20 cellular contexts compared by ENCODE assay signal in the genomic region with DNA sequence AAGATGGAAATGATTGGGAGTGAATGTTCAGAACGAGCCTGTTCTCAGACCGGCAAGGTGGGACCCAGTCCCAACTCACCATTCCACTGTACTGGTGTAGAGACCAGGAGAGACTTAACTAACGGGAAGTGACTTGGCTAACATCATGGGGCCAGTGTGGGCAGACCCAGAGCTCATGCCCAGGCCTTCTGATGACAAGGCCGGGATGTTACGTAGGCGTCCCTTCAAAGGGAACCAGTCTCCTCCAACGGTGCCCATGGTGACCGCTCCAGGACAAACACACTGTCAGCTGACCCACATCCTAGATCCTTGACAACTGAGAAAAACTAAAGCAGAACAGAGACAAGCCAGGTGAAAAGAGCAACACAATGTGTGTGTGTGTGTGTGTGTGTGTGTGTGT.
DNase-seq lines count a peak whose midpoint lies in the region; ATAC-seq, FAIRE-seq and TF ChIP-seq lines count a peak whose summit lies in the region.
"Had no signal": no experiment of that assay in that cellular context is flagged by ENCODE, and none has a peak within 500 bp of the region (broad histone marks: within the 10 kb centered on the region; RNA-seq: fewer than 3 reads in every experiment).

No MANE protein-coding gene starts in this region.

- peaks cover 0 to 14% (median 7%) of the 10 kb centered on the region in 12 donors for H3K4me1 ChIP-seq in heart left ventricle
- peaks cover 0 to 13% of the 10 kb centered on the region in 2 donors for H3K4me1 ChIP-seq in right atrium auricular region
- H3K4me1 ChIP-seq in right cardiac atrium (ENCODE audit: control insufficient read depth, insufficient read depth, low read length): peaks cover 10% of the 10 kb centered on the region
- H3K4me1 ChIP-seq in pancreas: no peaks in the 10 kb centered on the region
- H3K4me1 ChIP-seq in aorta (ENCODE audit: control insufficient read depth in 1 of 2, insufficient read depth in 2 of 2, low read length in 2 of 2): peaks cover 3 to 5% of the 10 kb centered on the region in 2 donors
- H3K4me1 ChIP-seq in tibial nerve: peaks cover 0 to 6% (median 3%) of the 10 kb centered on the region in 4 donors
- H3K4me1 ChIP-seq: Caco-2 had no signal

- ATAC-seq in heart left ventricle (peak; percentile 39 to 73 (median 66)), right cardiac atrium (peak; percentile 34 to 58), pancreas (peak in 3 of 4 donors; percentile 26 to 79 (median 75)), aorta (ENCODE audit: low FRiP score) (peak; percentile 74), HG03108 (IDR thresholded peaks at IDR 0.05; ENCODE audit: unreplicated experiment) (no peak), HG02938 (IDR thresholded peaks at IDR 0.05; ENCODE audit: unreplicated experiment) (no peak)
- ATAC-seq: Panc1 had no signal

- H3K36me3 ChIP-seq in heart left ventricle (no peaks in the 10 kb centered on the region), right atrium auricular region (no peaks in the 10 kb centered on the region), pancreas (no peaks in the 10 kb centered on the region), aorta (ENCODE audit: control insufficient read depth in 1 of 2, insufficient read depth in 2 of 2, low read length in 1 of 2) (peaks cover 0 to 2% of the 10 kb centered on the region in 2 donors), tibial nerve (no peaks in the 10 kb centered on the region)

- FAIRE-seq in pancreas (lab: Jason Lieb, UNC): no peak
- FAIRE-seq: A204.1, H54 had no signal

- 76 to 91% (median 90%) methylated on average over 8 of the region's 8 CpGs for WGBS in heart left ventricle, 4 donors
- WGBS in right cardiac atrium: 93% methylated on average over 8 of the region's 8 CpGs
- 80 to 81% methylated on average over 8 of the region's 8 CpGs for WGBS in pancreas, 2 donors
- WGBS in aorta, 2 donors: 27 to 46% methylated on average over 8 of the region's 8 CpGs
- 85 to 90% methylated on average over 8 of the region's 8 CpGs for WGBS in tibial nerve, 2 donors

- TF ChIP-seq EP300 in tibial nerve (IDR thresholded peaks at IDR 0.05): no peak

- no peaks in the 10 kb centered on the region for H3K27me3 ChIP-seq in heart left ventricle
- no peaks in the 10 kb centered on the region for H3K27me3 ChIP-seq in right atrium auricular region
- H3K27me3 ChIP-seq in right cardiac atrium (ENCODE audit: control insufficient read depth, insufficient read depth): no peaks in the 10 kb centered on the region
- H3K27me3 ChIP-seq in pancreas: no peaks in the 10 kb centered on the region
- no peaks in the 10 kb centered on the region for H3K27me3 ChIP-seq in aorta (ENCODE audit: control insufficient read depth in 1 of 2, insufficient read depth in 2 of 2, low read length in 1 of 2)
- H3K27me3 ChIP-seq in tibial nerve: no peaks in the 10 kb centered on the region

- no peak for TF ChIP-seq CTCF in heart left ventricle (IDR thresholded peaks at IDR 0.05)
- TF ChIP-seq CTCF in right atrium auricular region (IDR thresholded peaks at IDR 0.05): no peak
- TF ChIP-seq CTCF in pancreas (IDR thresholded peaks at IDR 0.05): no peak
- TF ChIP-seq CTCF in tibial nerve (IDR thresholded peaks at IDR 0.05): no peak

- intact Hi-C loops in heart left ventricle (cut with DNase I): no loop called here
- intact Hi-C loops in right cardiac atrium (cut with DNase I): no loop called here
- intact Hi-C loops in pancreas (cut with DNase I): no loop called here
- intact Hi-C loops in aorta (cut with DNase I): no loop called here

- TF ChIP-seq POLR2A in heart left ventricle (IDR thresholded peaks at IDR 0.05) (no peak), tibial nerve (IDR thresholded peaks at IDR 0.05) (no peak)

- H3K27ac ChIP-seq in heart left ventricle (no peak overlapping the region), right atrium auricular region (no peak overlapping the region), right cardiac atrium (ENCODE audit: low read length) (no peak overlapping the region), pancreas (no peak overlapping the region), aorta (ENCODE audit: low read depth in 1 of 2, low read length in 2 of 2) (peak overlapping the region; percentile 91 to 100), tibial nerve (no peak overlapping the region)
- H3K27ac ChIP-seq: KMS-11 had no signal

- H3K4me3 ChIP-seq in heart left ventricle: no peak overlapping the region
- H3K4me3 ChIP-seq in right atrium auricular region: no peak overlapping the region
- H3K4me3 ChIP-seq in right cardiac atrium (ENCODE audit: low read length): no peak overlapping the region
- H3K4me3 ChIP-seq in pancreas: no peak overlapping the region
- no peak overlapping the region for H3K4me3 ChIP-seq in aorta (ENCODE audit: low read length in 2 of 2)
- no peak overlapping the region for H3K4me3 ChIP-seq in tibial nerve

- DNase-seq in heart left ventricle (peak in 1 of 5 donors; percentile 52), right atrium auricular region (ENCODE audit: low spot score) (no peak), right cardiac atrium (no peak), pancreas (no peak), aorta (peak; percentile 85 to 86), tibial nerve (ENCODE audit: low spot score in 2 of 2) (no peak)
- DNase-seq: Caco-2, DMS53, MM.1S, NCI-H1105 treated with DMSO at 0.1 percent for 48 hours, NCI-H187 treated with DMSO at 0.1 percent for 48 hours, NCI-H2171, NCI-H446 treated with DMSO at 0.1 percent for 48 hours, NCI-H774 had no signal

- H3K9me3 ChIP-seq in heart left ventricle: no peaks in the 10 kb centered on the region
- no peaks in the 10 kb centered on the region for H3K9me3 ChIP-seq in right atrium auricular region
- H3K9me3 ChIP-seq in right cardiac atrium (ENCODE audit: control insufficient read depth, low read length): no peaks in the 10 kb centered on the region
- H3K9me3 ChIP-seq in pancreas: no peaks in the 10 kb centered on the region
- no peaks in the 10 kb centered on the region for H3K9me3 ChIP-seq in aorta (ENCODE audit: control insufficient read depth, low read length)
- H3K9me3 ChIP-seq in tibial nerve: no peaks in the 10 kb centered on the region
- H3K9me3 ChIP-seq: Caco-2 had no signal

Comparison
In these comparisons a context has a peak if more than half of its experiments do, and no peak if none do; other contexts are left out.
1. ATAC-seq: peak in heart left ventricle (4 of 4), right cardiac atrium (2 of 2), pancreas (3 of 4) and aorta (single experiment); none in HG03108 (single experiment) and HG02938 (single experiment).
2. DNase-seq: peak in aorta (2 of 2); none in right atrium auricular region (single experiment), right cardiac atrium (0 of 3), pancreas (0 of 6) and tibial nerve (0 of 2).
3. H3K27ac ChIP-seq: peak in aorta (2 of 2); none in heart left ventricle (0 of 12), right atrium auricular region (0 of 2), right cardiac atrium (single experiment), pancreas (0 of 4) and tibial nerve (0 of 4).